Comparison of ENCODE assay signal across 25 cellular contexts in the genomic region with DNA sequence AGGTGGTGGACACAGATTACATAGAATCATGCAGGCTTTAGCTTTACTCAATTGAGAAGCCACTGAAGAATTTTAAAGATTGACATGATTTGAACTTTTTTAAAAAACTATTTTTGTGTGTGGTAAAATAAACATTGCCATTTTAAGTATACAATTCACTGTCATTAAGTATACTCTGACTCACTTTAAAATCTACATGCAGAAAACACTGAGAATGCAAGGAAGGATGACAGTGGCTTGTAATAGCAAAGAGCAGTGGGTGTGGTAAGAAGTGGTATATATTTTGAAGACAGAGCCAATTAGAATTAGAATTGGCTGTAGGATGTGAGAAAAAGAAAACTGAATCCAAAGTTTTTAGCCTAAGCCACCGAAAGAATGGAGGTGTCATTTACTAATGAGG.
"Had no signal": no experiment of that assay in that cellular context is flagged by ENCODE, and none has a peak within 500 bp of the region (broad histone marks: within the 10 kb centered on the region; RNA-seq: fewer than 3 reads in every experiment).

No MANE protein-coding gene starts in this region.

- ATAC-seq: activated CD8-positive, alpha-beta T cell treated with anti-CD3 and anti-CD28 coated beads, Interleukin-2, amount 10 ng/mL, durations not matched to agents 7 days and 5 days; Panc1; Right ventricle myocardium inferior; T-cell had no signal

- H3K4me1 ChIP-seq: breast epithelium had no signal

- H3K27ac ChIP-seq: breast epithelium, KMS-11, SK-N-MC, WERI-Rb-1 had no signal

- H3K4me1 Mint-ChIP-seq: activated naive CD8-positive, alpha-beta T cell treated with anti-CD3 and anti-CD28 coated beads, Interleukin-2, amount 10 ng/mL, durations not matched to agents 7 days and 5 days had no signal

- H3K4me3 ChIP-seq: breast epithelium, SK-N-MC had no signal

- H3K9ac ChIP-seq: KMS-11 had no signal

- H3K27me3 Mint-ChIP-seq: activated naive CD8-positive, alpha-beta T cell treated with anti-CD3 and anti-CD28 coated beads, Interleukin-2, amount 10 ng/mL, durations not matched to agents 7 days and 5 days; T-cell had no signal

- H3K9me3 Mint-ChIP-seq: activated naive CD8-positive, alpha-beta T cell treated with anti-CD3 and anti-CD28 coated beads, Interleukin-2, amount 10 ng/mL, durations not matched to agents 7 days and 5 days; T-cell had no signal

- H3K4me2 ChIP-seq: KMS-11 had no signal

- DNase-seq: activated CD4-positive, alpha-beta T cell treated with anti-CD3 and anti-CD28 coated beads for 4 hours; activated CD8-positive, alpha-beta memory T cell treated with anti-CD3 and anti-CD28 coated beads, Interleukin-2, amount 50 U/mL, for 48 hours; activated CD8-positive, alpha-beta T cell treated with anti-CD3 and anti-CD28 coated beads, Interleukin-2, amount 10 ng/mL, durations not matched to agents 7 days and 5 days; activated naive CD4-positive, alpha-beta T cell treated with anti-CD3 and anti-CD28 coated beads, Interleukin-2, amount 50 U/mL, for 16 hours; activated naive CD8-positive, alpha-beta T cell treated with anti-CD3 and anti-CD28 coated beads, Interleukin-2, amount 10 ng/mL, durations not matched to agents 7 days and 5 days; activated T-cell treated with anti-CD3 and anti-CD28 coated beads, Interleukin-2, amount 50 U/mL, for 1 hour; aorta; caudate nucleus; NCI-H1417; NCI-H1930; NCI-H2107; NCI-H345; NCI-H510A; NCI-H526 treated with DMSO at 0.1 percent for 48 hours; NCI-H82; RPMI8226; T-cell; T-helper 2 cell; T1000; WERI-Rb-1 had no signal

- H3K9me3 ChIP-seq: breast epithelium had no signal

- H3K4me3 Mint-ChIP-seq: activated CD8-positive, alpha-beta T cell treated with anti-CD3 and anti-CD28 coated beads, Interleukin-2, amount 10 ng/mL, durations not matched to agents 7 days and 5 days; activated naive CD8-positive, alpha-beta T cell treated with anti-CD3 and anti-CD28 coated beads, Interleukin-2, amount 10 ng/mL, durations not matched to agents 7 days and 5 days; T-cell had no signal

- H3K27ac Mint-ChIP-seq: activated CD8-positive, alpha-beta T cell treated with anti-CD3 and anti-CD28 coated beads, Interleukin-2, amount 10 ng/mL, durations not matched to agents 7 days and 5 days; activated naive CD8-positive, alpha-beta T cell treated with anti-CD3 and anti-CD28 coated beads, Interleukin-2, amount 10 ng/mL, durations not matched to agents 7 days and 5 days; T-cell had no signal

- H3K27me3 ChIP-seq: breast epithelium had no signal
